Comparison of ENCODE assay signal across 1 cellular context in genomic region chr17:38559880-38560230, GRCh38.
TF ChIP-seq lines count a peak whose summit lies in the region.

No MANE protein-coding gene starts in this region.

TF ChIP-seq in HEK293, 187 proteins besides CTCF, POLR2A, EP300 and RAD21 (continued from another document):
- TF ChIP-seq PRDM10 (tag by site-specific recombination; IDR thresholded peaks at IDR 0.05) (no peak), ZNF677 (tag by site-specific recombination; IDR thresholded peaks at IDR 0.05) (no peak), ZNF514 (tag by site-specific recombination; IDR thresholded peaks at IDR 0.05) (no peak), ZNF174 (tag by site-specific recombination; IDR thresholded peaks at IDR 0.05) (no peak), SP2 (tag by site-specific recombination; IDR thresholded peaks at IDR 0.05) (no peak), ZNF768 (tag by site-specific recombination; IDR thresholded peaks at IDR 0.05) (no peak), ZSCAN4 (tag by site-specific recombination; IDR thresholded peaks at IDR 0.05) (no peak), BCL6B (tag by site-specific recombination; IDR thresholded peaks at IDR 0.05) (no peak), ZBTB44 (tag by site-specific recombination; IDR thresholded peaks at IDR 0.05) (no peak), ZBTB10 (tag by site-specific recombination; IDR thresholded peaks at IDR 0.05) (0 out of 2 replicates have a peak, but pooled peaks have one; percentile 11), ZNF148 (tag by site-specific recombination; IDR thresholded peaks at IDR 0.05; ENCODE audit: borderline replicate concordance) (no peak), GLIS2 (tag by site-specific recombination; IDR thresholded peaks at IDR 0.05) (0 out of 2 replicates have a peak, but pooled peaks have one; percentile 22)
